In the genomic region with DNA sequence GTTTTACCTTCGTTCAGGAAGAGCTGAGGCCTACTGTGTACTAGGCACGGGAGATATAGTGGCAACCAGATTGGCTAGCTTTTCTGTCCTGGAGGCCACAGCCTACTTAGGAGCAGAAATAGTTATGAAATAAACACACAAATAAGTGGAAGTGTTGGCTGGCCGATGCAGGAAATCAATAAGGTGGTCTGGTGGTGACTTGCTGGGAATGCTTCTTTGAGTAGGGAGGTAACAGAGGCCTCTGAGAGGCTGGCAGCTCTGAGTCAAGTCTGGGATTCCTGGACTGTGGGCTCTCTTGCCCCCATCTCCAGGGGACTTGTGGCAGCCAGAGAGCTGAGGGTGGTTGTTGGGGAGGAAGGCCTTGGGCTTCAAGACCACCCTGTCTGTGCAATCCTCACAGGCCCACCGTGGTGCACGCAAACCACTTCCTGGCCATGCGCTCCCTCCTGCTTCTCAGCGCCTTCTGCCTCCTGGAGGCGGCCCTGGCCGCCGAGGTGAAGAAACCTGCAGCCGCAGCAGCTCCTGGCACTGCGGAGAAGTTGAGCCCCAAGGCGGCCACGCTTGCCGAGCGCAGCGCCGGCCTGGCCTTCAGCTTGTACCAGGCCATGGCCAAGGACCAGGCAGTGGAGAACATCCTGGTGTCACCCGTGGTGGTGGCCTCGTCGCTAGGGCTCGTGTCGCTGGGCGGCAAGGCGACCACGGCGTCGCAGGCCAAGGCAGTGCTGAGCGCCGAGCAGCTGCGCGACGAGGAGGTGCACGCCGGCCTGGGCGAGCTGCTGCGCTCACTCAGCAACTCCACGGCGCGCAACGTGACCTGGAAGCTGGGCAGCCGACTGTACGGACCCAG, we compare ENCODE assay signal across 12 cellular contexts. TPM values are rescaled to one million over a fixed set of nuclear protein-coding genes. Genes with fewer than 3 reads are reported as not detected.
DNase-seq lines count a peak whose midpoint lies in the region; ATAC-seq, FAIRE-seq and TF ChIP-seq lines count a peak whose summit lies in the region.
"Had no signal": no experiment of that assay in that cellular context is flagged by ENCODE, and none has a peak within 500 bp of the region (broad histone marks: within the 10 kb centered on the region; RNA-seq: fewer than 3 reads in every experiment).

No MANE protein-coding gene starts in this region.

- peaks cover 81% of the 10 kb centered on the region for H3K79me2 ChIP-seq in neural progenitor cell (ENCODE audit: low read depth)

- CTCF ChIA-PET in AG04449 (lab: Yijun Ruan, JAX): interaction anchor here (0.9 to 7.1 kb wide), 6 partner anchors 11 to 178 kb away, joined by 3 to 96 read pairs (median 6); no protein-coding TSS in a partner anchor

- DNase-seq in AG04449 (ENCODE audit: low read depth, low spot score): no peak
- DNase-seq in Jurkat, Clone E6-1 (ENCODE audit: low read depth, low spot score): peak; percentile 51
- no peak for DNase-seq in epithelial cell of proximal tubule (ENCODE audit: low read depth)
- no peak for DNase-seq in neural progenitor cell (ENCODE audit: low spot score)
- no peak for DNase-seq in pancreas
- DNase-seq in NCI-H128 (lab: John Stamatoyannopoulos, UW; ENCODE audit: unreplicated experiment): no peak
- no peak for DNase-seq in DMS79 (lab: John Stamatoyannopoulos, UW)
- DNase-seq: NCI-H446 had no signal

- no peak for TF ChIP-seq CTCF in AG04449 (IDR thresholded peaks at IDR 0.05; ENCODE audit: insufficient read depth, low read length, missing control alignments)
- TF ChIP-seq CTCF in epithelial cell of proximal tubule (conservative IDR thresholded peaks at IDR 0.05; ENCODE audit: low read depth, low read length): no peak
- no peak for TF ChIP-seq CTCF in neural progenitor cell (IDR thresholded peaks at IDR 0.05)
- TF ChIP-seq CTCF in pancreas (IDR thresholded peaks at IDR 0.05): no peak

- H3K4me2 ChIP-seq in neural progenitor cell: peak overlapping the region; percentile 94

- H3K27ac Mint-ChIP-seq in neural progenitor cell: peak overlapping the region; percentile 67

- H3K4me1 ChIP-seq in neural progenitor cell (peaks cover 27% of the 10 kb centered on the region), pancreas (peaks cover 5 to 9% (median 6%) of the 10 kb centered on the region in 3 donors)

- H3K27ac ChIP-seq in neural progenitor cell (no peak overlapping the region), pancreas (no peak overlapping the region)

- no peak overlapping the region for H3K9ac ChIP-seq in neural progenitor cell

- no peak overlapping the region for H3K4me3 Mint-ChIP-seq in neural progenitor cell
- H3K4me3 Mint-ChIP-seq: activated T-helper 17 cell treated with anti-CD3 and anti-CD28 coated beads, Interleukin-2, amount 50 U/mL, for 72 hours had no signal

- intact Hi-C loops in pancreas (cut with DNase I): no loop called here

- no peak overlapping the region for H2AFZ ChIP-seq in neural progenitor cell (replicated peaks)

- peaks cover 51% of the 10 kb centered on the region for H4K20me1 ChIP-seq in neural progenitor cell (ENCODE audit: low read depth)

- H3K4me3 ChIP-seq in AG04449 (ENCODE audit: low read depth, low read length) (peak overlapping the region; percentile 91), epithelial cell of proximal tubule (ENCODE audit: low read depth, low read length) (peak overlapping the region; percentile 8), neural progenitor cell (no peak overlapping the region), pancreas (no peak overlapping the region)
- H3K4me3 ChIP-seq in Jurkat, Clone E6-1 (ENCODE audit: low read length): no peak overlapping the region
- H3K4me3 ChIP-seq: mucosa of descending colon had no signal

- H3K36me3 Mint-ChIP-seq in neural progenitor cell: peaks cover 22% of the 10 kb centered on the region
- H3K36me3 Mint-ChIP-seq: IgD-negative memory B cell had no signal

- peaks cover 6% of the 10 kb centered on the region for H3K27me3 Mint-ChIP-seq in neural progenitor cell (ENCODE audit: insufficient read depth, low read depth)
- H3K27me3 Mint-ChIP-seq: activated T-helper 17 cell treated with anti-CD3 and anti-CD28 coated beads, Interleukin-2, amount 50 U/mL, for 72 hours had no signal

- no peak for FAIRE-seq in pancreas (lab: Jason Lieb, UNC)

- 88 to 89% methylated on average over 43 of the region's 43 CpGs for WGBS in pancreas, 2 donors

- H3K9me3 Mint-ChIP-seq in neural progenitor cell: no peaks in the 10 kb centered on the region
- H3K9me3 Mint-ChIP-seq: activated T-helper 17 cell treated with anti-CD3 and anti-CD28 coated beads, Interleukin-2, amount 50 U/mL, for 72 hours; IgD-negative memory B cell had no signal

- H3K4me1 Mint-ChIP-seq in neural progenitor cell: peaks cover 38% of the 10 kb centered on the region
- H3K4me1 Mint-ChIP-seq: activated T-helper 17 cell treated with anti-CD3 and anti-CD28 coated beads, Interleukin-2, amount 50 U/mL, for 72 hours had no signal

- H3K27me3 ChIP-seq in neural progenitor cell (no peaks in the 10 kb centered on the region), pancreas (no peaks in the 10 kb centered on the region)

- ATAC-seq in pancreas (no peak), GM19452 (IDR thresholded peaks at IDR 0.05; ENCODE audit: unreplicated experiment) (no peak)
- ATAC-seq: activated T-helper 17 cell treated with anti-CD3 and anti-CD28 coated beads, Interleukin-2, amount 50 U/mL, for 72 hours; mucosa of descending colon had no signal

- no peaks in the 10 kb centered on the region for H3K36me3 ChIP-seq in neural progenitor cell
- peaks cover 0 to 43% (median 13%) of the 10 kb centered on the region in 3 donors for H3K36me3 ChIP-seq in pancreas

- POLR2A ChIA-PET in AG04449 (lab: Yijun Ruan, JAX): interaction anchor here (1.0 to 7.4 kb wide), 4 partner anchors 8 to 32 kb away, joined by 5 to 168 read pairs (median 44); no protein-coding TSS in a partner anchor

- peaks cover 41% of the 10 kb centered on the region for H3F3A ChIP-seq in neural progenitor cell (ENCODE audit: low read depth)

- H3K9me3 ChIP-seq in neural progenitor cell (ENCODE audit: low read depth) (no peaks in the 10 kb centered on the region), pancreas (no peaks in the 10 kb centered on the region)
- H3K9me3 ChIP-seq: mucosa of descending colon had no signal

RNA-seq across cellular contexts. Expression of gene SERPINH1, which starts 4.1 kb away (rescaled TPM):
- 22.8 TPM for polyA plus RNA-seq in Jurkat, Clone E6-1 (2012; ENCODE audit: insufficient read depth, insufficient read length)
- total RNA-seq in epithelial cell of proximal tubule: 231 and 256 TPM in 2 replicates
- total RNA-seq in neural progenitor cell (ENCODE audit: low replicate concordance): 219 and 589 TPM in 2 replicates
- 10 to 100 TPM in 5 of 6 donors, 1 to 10 TPM in 1; 9.3 to 87.7 (median 18.2) TPM for total RNA-seq in pancreas
- 10 to 100 TPM; 22.7 to 25.9 TPM for polyA plus RNA-seq in pancreas

RNA-seq across cellular contexts. Expression of gene GDPD5, which starts 40.4 kb away (rescaled TPM):
- polyA plus RNA-seq in Jurkat, Clone E6-1 (2012; ENCODE audit: insufficient read depth, insufficient read length): 6.8 TPM
- total RNA-seq in epithelial cell of proximal tubule: 8.5 and 17.4 TPM in 2 replicates
- total RNA-seq in neural progenitor cell (ENCODE audit: low replicate concordance): 11.3 and 32.7 TPM in 2 replicates
- 10 to 100 TPM; 24.3 to 72.7 (median 31.8) TPM for total RNA-seq in pancreas
- 10 to 100 TPM; 33.4 to 92.9 TPM for polyA plus RNA-seq in pancreas

Comparison
In these comparisons a context has a peak if more than half of its experiments do, and no peak if none do; other contexts are left out.
1. H3K4me3 ChIP-seq: peak in AG04449 (single experiment) and epithelial cell of proximal tubule (single experiment); none in Jurkat, Clone E6-1 (single experiment), neural progenitor cell (single experiment) and pancreas (0 of 4).